8 cellular contexts compared by ENCODE assay signal in the genomic region with DNA sequence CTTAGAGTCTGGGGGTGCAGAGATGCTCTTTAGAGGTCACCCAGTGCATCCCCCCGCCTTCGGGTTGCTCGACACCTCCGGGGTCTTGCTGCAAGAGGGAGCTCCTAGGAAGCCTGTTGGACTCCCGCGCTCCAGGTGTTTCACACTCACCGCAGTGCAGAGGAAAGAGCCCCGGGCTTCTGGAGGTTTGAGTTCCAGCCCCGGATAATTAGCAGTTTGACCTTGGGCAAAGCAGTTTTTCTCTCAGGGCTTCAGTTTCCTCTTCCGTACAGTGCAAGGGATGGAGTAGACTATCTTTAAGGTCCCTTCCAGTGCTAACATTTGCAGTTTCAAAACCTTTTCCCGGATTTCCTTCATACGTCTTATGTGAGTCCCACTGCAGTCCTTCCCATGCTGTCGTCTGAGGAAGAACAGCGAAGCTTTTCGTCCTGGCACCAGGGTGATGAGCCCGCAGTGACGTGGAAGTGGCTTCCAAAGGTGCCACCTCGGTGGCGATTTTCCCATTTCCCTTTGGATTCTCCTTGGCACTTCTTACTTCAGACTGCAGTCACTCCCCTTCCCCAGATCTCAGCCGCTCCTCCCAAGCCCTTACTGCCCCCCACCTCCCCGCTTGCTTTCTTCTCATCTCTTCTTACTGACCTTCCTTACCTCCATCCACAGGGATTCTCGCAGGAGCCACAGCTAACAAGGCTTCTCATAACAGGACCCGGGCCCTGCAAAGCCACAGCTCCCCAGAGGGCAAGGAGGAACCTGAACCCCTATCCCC. TPM values are rescaled to one million over a fixed set of nuclear protein-coding genes. Genes with fewer than 3 reads are reported as not detected.
DNase-seq lines count a peak whose midpoint lies in the region; ATAC-seq, FAIRE-seq and TF ChIP-seq lines count a peak whose summit lies in the region.

No MANE protein-coding gene starts in this region.

- no peaks in the 10 kb centered on the region for H3K9me1 ChIP-seq in K562 (ENCODE audit: control insufficient read depth, insufficient read depth, low read length)

- 0% methylated on average over 18 of the region's 23 CpGs for WGBS in K562 (ENCODE audit: insufficient coverage, low coverage, missing lambda C conversion rate)
- 3 to 5% methylated on average over 21 to 23 of the region's 23 CpGs for WGBS in lower leg skin, 2 donors

- no peaks in the 10 kb centered on the region for H3K9me3 ChIP-seq in BLaER1 treated with 17β-estradiol and CSF1 and Interleukin-3, amounts not matched to agents 10 nM and 100 nM (replicated peaks in 1 of 11)
- H3K9me3 ChIP-seq in K562 (replicated peaks; ENCODE audit: control insufficient read depth, insufficient read depth, low read depth, low read length), result no peaks in the 10 kb centered on the region

- peak overlapping the region; percentile 76 to 95 (median 91) for H3K4me3 ChIP-seq in BLaER1 treated with 17β-estradiol and CSF1 and Interleukin-3, amounts not matched to agents 10 nM and 100 nM
- peak overlapping the region; percentile 73 for H3K4me3 ChIP-seq in K562
- peak overlapping the region; percentile 39 for H3K4me3 ChIP-seq in lower leg skin (ENCODE audit: low read depth, poor library complexity, severe bottlenecking)

- in situ Hi-C loops in K562 (cut with MboI), result no loop called here

- no peak for TF ChIP-seq POLR2A in K562 (conservative IDR thresholded peaks at IDR 0.05)
- TF ChIP-seq POLR2A in lower leg skin (IDR thresholded peaks at IDR 0.05), result no peak

- ATAC-seq in K562, result no peak

- TF ChIP-seq RAD21 in K562 (CRISPR knock-in tag; conservative IDR thresholded peaks at IDR 0.05 in 1 of 2, IDR thresholded peaks at IDR 0.05 in 1 of 2), result no peak

- H3K4me2 ChIP-seq in BLaER1 treated with 17β-estradiol and CSF1 and Interleukin-3, amounts not matched to agents 10 nM and 100 nM, result peak overlapping the region; percentile 87 to 100 (median 96)
- H3K4me2 ChIP-seq in K562 (ENCODE audit: insufficient read depth, low read length), result peak overlapping the region; percentile 89

- peaks cover 16% of the 10 kb centered on the region for H3K36me3 Mint-ChIP-seq in type B pancreatic cell

- intact Hi-C loops in K562 (cut with micrococcal nuclease) (loop anchor here (10.0 kb wide), 1 partner anchor 374 kb away; no protein-coding TSS in a partner anchor), lower leg skin (cut with DNase I; ENCODE audit: low total_unique reads) (loop anchor here (10.0 kb wide), 1 partner anchor 124 kb away; a partner anchor contains a TSS)

- H3K4me1 ChIP-seq in BLaER1 treated with 17β-estradiol and CSF1 and Interleukin-3, amounts not matched to agents 10 nM and 100 nM, result peaks cover 37 to 76% (median 48%) of the 10 kb centered on the region in 10 experiments
- H3K4me1 ChIP-seq in K562 (replicated peaks in 1 of 2; ENCODE audit: control insufficient read depth in 2 of 2, insufficient read depth in 2 of 2, low read length in 2 of 2), result peaks cover 4 to 25% of the 10 kb centered on the region in 2 experiments; a peak in 3 of 5 replicates

- peaks cover 25% of the 10 kb centered on the region for H3K79me2 ChIP-seq in K562 (ENCODE audit: control insufficient read depth, insufficient read depth, low read length)

- H3K27ac ChIP-seq in BLaER1 treated with 17β-estradiol and CSF1 and Interleukin-3, amounts not matched to agents 10 nM and 100 nM, result peak overlapping the region; percentile 7 to 83 (median 75); a peak in 19 of 22 replicates
- peak overlapping the region; percentile 70 for H3K27ac ChIP-seq in K562 (ENCODE audit: extremely low read depth, low read depth, low read length)

- H3K36me3 ChIP-seq in BLaER1 treated with 17β-estradiol and CSF1 and Interleukin-3, amounts not matched to agents 10 nM and 100 nM, result peaks cover 43 to 66% (median 49%) of the 10 kb centered on the region in 11 experiments
- peaks cover 53% of the 10 kb centered on the region for H3K36me3 ChIP-seq in K562 (ENCODE audit: control insufficient read depth, insufficient read depth, low read length)

- no peak for TF ChIP-seq EP300 in K562 (IDR thresholded peaks at IDR 0.05; ENCODE audit: low read length)

- TF ChIP-seq CTCF in K562 (IDR thresholded peaks at IDR 0.05 in 2 of 3, conservative IDR thresholded peaks at IDR 0.05 in 1 of 3; ENCODE audit: insufficient read depth in 2 of 3, low read depth in 1 of 3, low read length in 3 of 3) (no peak), lower leg skin (IDR thresholded peaks at IDR 0.05) (no peak), type B pancreatic cell (conservative IDR thresholded peaks at IDR 0.05) (no peak)

- POLR2A ChIA-PET in K562 (lab: Yijun Ruan, JAX), result interaction anchor here (0.6 to 1.5 kb wide), 11 partner anchors 9 to 249 kb away, joined by 3 to 6 read pairs (median 3); no protein-coding TSS in a partner anchor

- peaks cover 7 to 66% (median 33%) of the 10 kb centered on the region in 11 experiments; a peak in 17 of 22 replicates for H4K20me1 ChIP-seq in BLaER1 treated with 17β-estradiol and CSF1 and Interleukin-3, amounts not matched to agents 10 nM and 100 nM
- H4K20me1 ChIP-seq in K562 (replicated peaks; ENCODE audit: control insufficient read depth, insufficient read depth, low read length), result 0 out of 2 replicates have a peak, but pooled peaks cover 8% of the 10 kb centered on the region

- H3K27me3 ChIP-seq in BLaER1 treated with 17β-estradiol and CSF1 and Interleukin-3, amounts not matched to agents 10 nM and 100 nM, result no peaks in the 10 kb centered on the region
- no peaks in the 10 kb centered on the region for H3K27me3 ChIP-seq in K562 (ENCODE audit: control insufficient read depth in 2 of 2, insufficient read depth in 2 of 2, low read length in 2 of 2)

- H3K9me3 Mint-ChIP-seq in type B pancreatic cell, result no peaks in the 10 kb centered on the region

- H3K4me3 Mint-ChIP-seq in type B pancreatic cell, result peak overlapping the region; percentile 93

- H2AFZ ChIP-seq in K562 (ENCODE audit: low read depth, low read length), result peak overlapping the region; percentile 14

- DNase-seq in HT-29 (ENCODE audit: low spot score), result peak; percentile 56
- no peak for DNase-seq in K562 (ENCODE audit: extremely low read depth in 1 of 4, low spot score in 3 of 4)
- DNase-seq in lower leg skin (ENCODE audit: low spot score in 2 of 2), result peak in 1 of 2 donors; percentile 51
- no peak for DNase-seq in type B pancreatic cell (ENCODE audit: extremely low spot score, unreplicated experiment)
- DNase-seq in DMS79 treated with DMSO at 0.1 percent for 48 hours (lab: John Stamatoyannopoulos, UW), result no peak
- no peak for DNase-seq in iPS-NIHi7 (ENCODE audit: extremely low spot score)
- no peak for DNase-seq in COLO829 (ENCODE audit: low spot score)

- FAIRE-seq in K562 (lab: Jason Lieb, UNC), result no peak

- peak overlapping the region; percentile 74 to 97 (median 83) for H3K9ac ChIP-seq in BLaER1 treated with 17β-estradiol and CSF1 and Interleukin-3, amounts not matched to agents 10 nM and 100 nM
- peak overlapping the region; percentile 71 to 96 for H3K9ac ChIP-seq in K562 (ENCODE audit: insufficient read depth in 1 of 2, low read depth in 2 of 2, low read length in 2 of 2)

- H3K27ac Mint-ChIP-seq in type B pancreatic cell, result peak overlapping the region; percentile 93

- CTCF ChIA-PET in K562 (lab: Yijun Ruan, JAX; ENCODE audit: low intra/inter-chr PET ratio), result interaction anchor here (1.3 kb wide), 1 partner anchor 30 kb away, joined by 5 read pairs; no protein-coding TSS in a partner anchor

- H3K27me3 Mint-ChIP-seq in type B pancreatic cell, result no peaks in the 10 kb centered on the region

- peaks cover 32% of the 10 kb centered on the region for H3K4me1 Mint-ChIP-seq in type B pancreatic cell (ENCODE audit: unreplicated experiment)

- BruUV-seq in K562 (replicated peaks; lab: Mats Ljungman, UMichigan), result TSS peak; percentile 58

RNA-seq across cellular contexts. Expression of a gene that starts 0.6 kb away (rescaled TPM):
- 73.9 and 77.2 TPM in 2 replicates for total RNA-seq in HT-29 (2014; rRNA removed; shearing (Covaris generic))
- 14.5 and 65.7 TPM in 2 replicates for total RNA-seq in K562 (2011; cell fraction: chromatin; rRNA removed; ENCODE audit: low replicate concordance)
- total RNA-seq in K562 (2011; cell fraction: nucleolus; rRNA removed), result 43.7 and 53.7 TPM in 2 replicates
- 35.0 and 68.9 TPM in 2 replicates for total RNA-seq in K562 (2011; cell fraction: nucleoplasm; rRNA removed)
- 50.2 and 55.7 TPM in 2 replicates for total RNA-seq in K562 (2014; rRNA removed)
- total RNA-seq in K562 (2014; rRNA removed; fragmentation: Illumina TruSeq; extraction: Trizol), result 17.5 and 26.0 TPM in 2 replicates
- total RNA-seq in K562 (2015; rRNA removed; fragmentation: Illumina TruSeq; extraction: Trizol), result 32.3 and 34.0 TPM in 2 replicates
- total RNA-seq in K562 (2021), result 59.5 and 60.1 TPM in 2 replicates
- 37.2 and 41.2 TPM in 2 replicates for polyA plus RNA-seq in K562 (2011; rRNA removed)
- polyA plus RNA-seq in K562 (2011; cell fraction: cytosol; rRNA removed), result 44.5 and 73.0 TPM in 2 replicates
- 74.3 and 129 TPM in 2 replicates for polyA plus RNA-seq in K562 (2011; cell fraction: nucleus; rRNA removed)
- 59.7 and 79.4 TPM in 2 replicates for polyA plus RNA-seq in K562 (2012)
- 64.2 and 68.2 TPM in 2 replicates for polyA plus RNA-seq in K562 (2014; fragmentation: Illumina TruSeq; extraction: Trizol)
- polyA plus RNA-seq in K562 (2014; fragmentation: Nextera tagmentation; extraction: Ambion mirVana), result 100 to 1,000 TPM in 1 of 2 experiments, 10 to 100 TPM in 1; 89.1 to 105 TPM
- 80.6 and 85.2 TPM in 2 replicates for polyA plus RNA-seq in K562 (2014; rRNA removed)
- 8.8 and 9.5 TPM in 2 replicates for polyA minus RNA-seq in K562 (2011; rRNA and poly(A)+ RNA removed)
- polyA minus RNA-seq in K562 (2011; cell fraction: cytosol; rRNA and poly(A)+ RNA removed), result 11.2 and 13.5 TPM in 2 replicates
- polyA minus RNA-seq in K562 (2011; cell fraction: nucleus; rRNA and poly(A)+ RNA removed), result 11.0 and 18.3 TPM in 2 replicates
- total RNA-seq in lower leg skin, result 10 to 100 TPM; 26.6 to 60.6 (median 43.3) TPM
- total RNA-seq in type B pancreatic cell (ENCODE audit: low replicate concordance), result 58.4 and 66.4 TPM in 2 replicates

RNA-seq across cellular contexts. Expression of a gene that starts 1.0 kb away (rescaled TPM):
- total RNA-seq in HT-29 (2014; rRNA removed; shearing (Covaris generic)), result 266 and 310 TPM in 2 replicates
- total RNA-seq in K562 (2011; cell fraction: chromatin; rRNA removed; ENCODE audit: low replicate concordance), result 32.1 and 75.8 TPM in 2 replicates
- total RNA-seq in K562 (2011; cell fraction: nucleolus; rRNA removed), result 53.4 and 63.2 TPM in 2 replicates
- total RNA-seq in K562 (2011; cell fraction: nucleoplasm; rRNA removed), result 39.5 and 41.6 TPM in 2 replicates
- 156 and 197 TPM in 2 replicates for total RNA-seq in K562 (2014; rRNA removed)
- 62.2 and 77.6 TPM in 2 replicates for total RNA-seq in K562 (2014; rRNA removed; fragmentation: Illumina TruSeq; extraction: Trizol)
- total RNA-seq in K562 (2015; rRNA removed; fragmentation: Illumina TruSeq; extraction: Trizol), result 94.1 and 99.2 TPM in 2 replicates
- total RNA-seq in K562 (2021), result 87.7 and 96.9 TPM in 2 replicates
- polyA plus RNA-seq in K562 (2011; rRNA removed), result 39.5 and 47.3 TPM in 2 replicates
- 74.7 and 140 TPM in 2 replicates for polyA plus RNA-seq in K562 (2011; cell fraction: cytosol; rRNA removed)
- polyA plus RNA-seq in K562 (2011; cell fraction: nucleus; rRNA removed), result 86.2 and 95.8 TPM in 2 replicates
- 76.3 and 79.7 TPM in 2 replicates for polyA plus RNA-seq in K562 (2012)
- 135 and 139 TPM in 2 replicates for polyA plus RNA-seq in K562 (2014; fragmentation: Illumina TruSeq; extraction: Trizol)
- polyA plus RNA-seq in K562 (2014; fragmentation: Nextera tagmentation; extraction: Ambion mirVana), result 1 to 10 TPM; 5.7 to 8.9 TPM
- 133 and 156 TPM in 2 replicates for polyA plus RNA-seq in K562 (2014; rRNA removed)
- 38.7 and 46.6 TPM in 2 replicates for polyA minus RNA-seq in K562 (2011; rRNA and poly(A)+ RNA removed)
- 31.6 and 40.7 TPM in 2 replicates for polyA minus RNA-seq in K562 (2011; cell fraction: cytosol; rRNA and poly(A)+ RNA removed)
- 18.7 and 26.5 TPM in 2 replicates for polyA minus RNA-seq in K562 (2011; cell fraction: nucleus; rRNA and poly(A)+ RNA removed)
- total RNA-seq in lower leg skin, result 100 to 1,000 TPM; 142 to 171 (median 151) TPM
- 82.2 and 97.8 TPM in 2 replicates for total RNA-seq in type B pancreatic cell (ENCODE audit: low replicate concordance)

RNA-seq across cellular contexts. Expression of a gene that starts 10.1 kb away (rescaled TPM):
- total RNA-seq in HT-29 (2014; rRNA removed; shearing (Covaris generic)), result 0.05 and 0.56 TPM in 2 replicates
- total RNA-seq in K562 (2011; cell fraction: chromatin; rRNA removed; ENCODE audit: low replicate concordance), result 0.35 TPM in 1 of 2 replicates, not detected in the other
- total RNA-seq in K562 (2011; cell fraction: nucleolus; rRNA removed), result 0.33 TPM in 1 of 2 replicates, not detected in the other
- 0.22 and 0.38 TPM in 2 replicates for total RNA-seq in K562 (2011; cell fraction: nucleoplasm; rRNA removed)
- total RNA-seq in K562 (2014; rRNA removed) (not detected in 2 replicates), K562 (2014; rRNA removed; fragmentation: Illumina TruSeq; extraction: Trizol) (not detected in 2 replicates), K562 (2015; rRNA removed; fragmentation: Illumina TruSeq; extraction: Trizol) (not detected in 2 replicates), K562 (2021) (not detected in 2 replicates), lower leg skin (1 to 10 TPM in 3 of 4 donors, under 1 TPM in 1; 0.34 to 1.7 (median 1.4) TPM), type B pancreatic cell (ENCODE audit: low replicate concordance) (2.1 and 5.7 TPM in 2 replicates)
- polyA plus RNA-seq in K562 (2011; rRNA removed) (not detected in 2 replicates), K562 (2014; fragmentation: Illumina TruSeq; extraction: Trizol) (not detected in 2 replicates), K562 (2014; fragmentation: Nextera tagmentation; extraction: Ambion mirVana) (not detected), K562 (2014; rRNA removed) (not detected in 2 replicates)
- polyA plus RNA-seq in K562 (2011; cell fraction: cytosol; rRNA removed), result 0.04 TPM in 1 of 2 replicates, not detected in the other
- 0.07 and 0.09 TPM in 2 replicates for polyA plus RNA-seq in K562 (2011; cell fraction: nucleus; rRNA removed)
- 0.08 TPM in 1 of 2 replicates, not detected in the other for polyA plus RNA-seq in K562 (2012)
- polyA minus RNA-seq in K562 (2011; rRNA and poly(A)+ RNA removed), result not detected in 2 replicates
- not detected in 2 replicates for polyA minus RNA-seq in K562 (2011; cell fraction: cytosol; rRNA and poly(A)+ RNA removed)
- polyA minus RNA-seq in K562 (2011; cell fraction: nucleus; rRNA and poly(A)+ RNA removed), result not detected in 2 replicates

RNA-seq across cellular contexts. Expression of a gene that starts 21.4 kb away (rescaled TPM):
- 229 and 311 TPM in 2 replicates for total RNA-seq in HT-29 (2014; rRNA removed; shearing (Covaris generic))
- total RNA-seq in K562 (2011; cell fraction: chromatin; rRNA removed; ENCODE audit: low replicate concordance), result 60.5 and 126 TPM in 2 replicates
- 123 and 144 TPM in 2 replicates for total RNA-seq in K562 (2011; cell fraction: nucleolus; rRNA removed)
- 126 and 128 TPM in 2 replicates for total RNA-seq in K562 (2011; cell fraction: nucleoplasm; rRNA removed)
- total RNA-seq in K562 (2014; rRNA removed), result 64.8 and 71.4 TPM in 2 replicates
- 56.6 and 59.2 TPM in 2 replicates for total RNA-seq in K562 (2014; rRNA removed; fragmentation: Illumina TruSeq; extraction: Trizol)
- 43.7 and 46.8 TPM in 2 replicates for total RNA-seq in K562 (2015; rRNA removed; fragmentation: Illumina TruSeq; extraction: Trizol)
- 90.7 and 102 TPM in 2 replicates for total RNA-seq in K562 (2021)
- polyA plus RNA-seq in K562 (2011; rRNA removed), result 45.9 and 66.8 TPM in 2 replicates
- 68.3 and 77.4 TPM in 2 replicates for polyA plus RNA-seq in K562 (2011; cell fraction: cytosol; rRNA removed)
- 111 and 118 TPM in 2 replicates for polyA plus RNA-seq in K562 (2011; cell fraction: nucleus; rRNA removed)
- polyA plus RNA-seq in K562 (2012), result 77.9 and 194 TPM in 2 replicates
- 105 and 112 TPM in 2 replicates for polyA plus RNA-seq in K562 (2014; fragmentation: Illumina TruSeq; extraction: Trizol)
- 10 to 100 TPM; 14.2 to 35.6 TPM for polyA plus RNA-seq in K562 (2014; fragmentation: Nextera tagmentation; extraction: Ambion mirVana)
- 47.0 and 49.5 TPM in 2 replicates for polyA plus RNA-seq in K562 (2014; rRNA removed)
- polyA minus RNA-seq in K562 (2011; rRNA and poly(A)+ RNA removed), result 37.4 and 39.0 TPM in 2 replicates
- polyA minus RNA-seq in K562 (2011; cell fraction: cytosol; rRNA and poly(A)+ RNA removed), result 26.7 and 30.6 TPM in 2 replicates
- polyA minus RNA-seq in K562 (2011; cell fraction: nucleus; rRNA and poly(A)+ RNA removed), result 15.1 and 18.2 TPM in 2 replicates
- total RNA-seq in lower leg skin, result 100 to 1,000 TPM; 205 to 318 (median 287) TPM
- total RNA-seq in type B pancreatic cell (ENCODE audit: low replicate concordance), result 94.5 and 303 TPM in 2 replicates

RNA-seq across cellular contexts. Expression of a gene that starts 53.9 kb away (rescaled TPM):
- 220 and 244 TPM in 2 replicates for total RNA-seq in HT-29 (2014; rRNA removed; shearing (Covaris generic))
- total RNA-seq in K562 (2011; cell fraction: chromatin; rRNA removed; ENCODE audit: low replicate concordance), result 76.3 and 157 TPM in 2 replicates
- total RNA-seq in K562 (2011; cell fraction: nucleolus; rRNA removed), result 62.8 and 63.7 TPM in 2 replicates
- 86.4 and 141 TPM in 2 replicates for total RNA-seq in K562 (2011; cell fraction: nucleoplasm; rRNA removed)
- total RNA-seq in K562 (2014; rRNA removed), result 81.9 and 83.6 TPM in 2 replicates
- total RNA-seq in K562 (2014; rRNA removed; fragmentation: Illumina TruSeq; extraction: Trizol), result 89.4 and 93.0 TPM in 2 replicates
- 101 and 111 TPM in 2 replicates for total RNA-seq in K562 (2015; rRNA removed; fragmentation: Illumina TruSeq; extraction: Trizol)
- total RNA-seq in K562 (2021), result 81.4 and 91.5 TPM in 2 replicates
- polyA plus RNA-seq in K562 (2011; rRNA removed), result 178 and 187 TPM in 2 replicates
- polyA plus RNA-seq in K562 (2011; cell fraction: cytosol; rRNA removed), result 127 and 144 TPM in 2 replicates
- polyA plus RNA-seq in K562 (2011; cell fraction: nucleus; rRNA removed), result 90.4 and 115 TPM in 2 replicates
- 81.6 and 89.0 TPM in 2 replicates for polyA plus RNA-seq in K562 (2012)
- polyA plus RNA-seq in K562 (2014; fragmentation: Illumina TruSeq; extraction: Trizol), result 127 and 152 TPM in 2 replicates
- 100 to 1,000 TPM in 1 of 2 experiments, 10 to 100 TPM in 1; 94.0 to 103 TPM for polyA plus RNA-seq in K562 (2014; fragmentation: Nextera tagmentation; extraction: Ambion mirVana)
- polyA plus RNA-seq in K562 (2014; rRNA removed), result 122 and 126 TPM in 2 replicates
- 120 and 128 TPM in 2 replicates for polyA minus RNA-seq in K562 (2011; rRNA and poly(A)+ RNA removed)
- polyA minus RNA-seq in K562 (2011; cell fraction: cytosol; rRNA and poly(A)+ RNA removed), result 60.8 and 105 TPM in 2 replicates
- polyA minus RNA-seq in K562 (2011; cell fraction: nucleus; rRNA and poly(A)+ RNA removed), result 38.5 and 57.2 TPM in 2 replicates
- 100 to 1,000 TPM; 233 to 344 (median 300) TPM for total RNA-seq in lower leg skin
- 211 and 384 TPM in 2 replicates for total RNA-seq in type B pancreatic cell (ENCODE audit: low replicate concordance)

Comparison
In these comparisons a context has a peak if more than half of its experiments do, and no peak if none do; other contexts are left out.
1. H3K4me3 ChIP-seq: peak in every context shown above with its lines; median percentile 91 in BLaER1 treated with 17β-estradiol and CSF1 and Interleukin-3, amounts not matched to agents 10 nM and 100 nM; 73 in K562; 39 in lower leg skin.